8 cellular contexts compared by ENCODE assay signal in genomic region chr14:96424104-96424989, GRCh38. TPM values are rescaled to one million over a fixed set of nuclear protein-coding genes. Genes with fewer than 3 reads are reported as not detected.
A peak's percentile ranks its signal among the peaks of the same experiment; 100 is the strongest.
DNase-seq lines count a peak whose midpoint lies in the region; ATAC-seq, FAIRE-seq and TF ChIP-seq lines count a peak whose summit lies in the region.

No MANE protein-coding gene starts in this region.

- H2AFZ ChIP-seq in SU-DHL-6 (ENCODE audit: low read depth, low read length, severe bottlenecking), result peak overlapping the region; percentile 72

- no peaks in the 10 kb centered on the region for H3K36me3 ChIP-seq in SU-DHL-6 (ENCODE audit: low read length)
- no peaks in the 10 kb centered on the region for H3K36me3 ChIP-seq in bronchial epithelial cell (ENCODE audit: control insufficient read depth, insufficient read depth, low read length)
- H3K36me3 ChIP-seq in spleen, result no peaks in the 10 kb centered on the region

- peak overlapping the region; percentile 26; the same call in 1 of the 2 replicates for H3K9ac ChIP-seq in SU-DHL-6 (ENCODE audit: low read length)

- H3K9me3 ChIP-seq in SU-DHL-6 (ENCODE audit: insufficient read depth, low read length) (no peaks in the 10 kb centered on the region), spleen (no peaks in the 10 kb centered on the region)

- no peak for TF ChIP-seq POLR2A in spleen (IDR thresholded peaks at IDR 0.05)

- intact Hi-C loops in spleen (cut with DNase I; ENCODE audit: low total_unique reads), result loop anchor here (5.0 to 10.0 kb wide), 2 partner anchors 127 to 320 kb away; no protein-coding TSS in a partner anchor

- H3K79me2 ChIP-seq in SU-DHL-6 (ENCODE audit: insufficient read depth, low read length), result no peaks in the 10 kb centered on the region

- H3K4me2 ChIP-seq in SU-DHL-6 (ENCODE audit: low read depth, low read length, poor library complexity, severe bottlenecking), result peak overlapping the region; percentile 47

- ATAC-seq in HG02588 (IDR thresholded peaks at IDR 0.05; ENCODE audit: unreplicated experiment), result peak; percentile 68

- H3K27me3 ChIP-seq in SU-DHL-6 (ENCODE audit: low read length), result no peaks in the 10 kb centered on the region
- H3K27me3 ChIP-seq in bronchial epithelial cell (ENCODE audit: control insufficient read depth, insufficient read depth, low read length), result no peaks in the 10 kb centered on the region
- H3K27me3 ChIP-seq in spleen (replicated peaks in 1 of 7), result peaks cover 0 to 9% (median 0%) of the 10 kb centered on the region in 7 donors

- WGBS in spleen, 5 donors, result 3 to 8% (median 4%) methylated on average over 14 to 34 of the region's 34 CpGs

- DNase-seq in activated naive CD4-positive, alpha-beta T cell treated with Interleukin-2 at 50 U/mL for 16 hours, result peak; percentile 25
- no peak for DNase-seq in activated naive CD4-positive, alpha-beta T cell (lab: John Stamatoyannopoulos, UW)
- DNase-seq in NCI-H1092 treated with DMSO at 0.1 percent for 48 hours (lab: John Stamatoyannopoulos, UW) (peak; percentile 75), bronchial epithelial cell (ENCODE audit: low read depth) (peak; percentile 69), iris pigment epithelial cell (ENCODE audit: low read depth) (peak; percentile 66), spleen (peak; percentile 83)

- H3K4me1 ChIP-seq in spleen, result peaks cover 0 to 25% (median 5%) of the 10 kb centered on the region in 6 donors

- no peak for FAIRE-seq in bronchial epithelial cell (lab: Jason Lieb, UNC)

- TF ChIP-seq CTCF in SU-DHL-6 (IDR thresholded peaks at IDR 0.05; ENCODE audit: insufficient read depth, low read length, poor library complexity, severe bottlenecking) (peak; percentile 61), bronchial epithelial cell (IDR thresholded peaks at IDR 0.05; ENCODE audit: insufficient read depth, low read length, severe bottlenecking) (peak; percentile 49), spleen (IDR thresholded peaks at IDR 0.05 in 8 of 11, conservative IDR thresholded peaks at IDR 0.05 in 3 of 11) (peak; percentile 53 to 91 (median 81))

- H3K27ac ChIP-seq in SU-DHL-6 (ENCODE audit: low read depth, low read length) (no peak overlapping the region), spleen (peak overlapping the region in 2 of 8 donors; percentile 15 to 22)

- no peaks in the 10 kb centered on the region for H4K20me1 ChIP-seq in SU-DHL-6 (ENCODE audit: low read depth, low read length)

- H3F3A ChIP-seq in SU-DHL-6 (ENCODE audit: insufficient read depth), result no peaks in the 10 kb centered on the region

- H3K9me2 ChIP-seq in SU-DHL-6 (replicated peaks; ENCODE audit: insufficient read depth, low read length), result no peaks in the 10 kb centered on the region

- peak overlapping the region; percentile 13 for H3K4me3 ChIP-seq in SU-DHL-6 (ENCODE audit: insufficient read depth, low read length, poor library complexity, severe bottlenecking)
- H3K4me3 ChIP-seq in bronchial epithelial cell (ENCODE audit: low read depth, low read length), result peak overlapping the region; percentile 24
- peak overlapping the region; percentile 10 to 64 (median 33) for H3K4me3 ChIP-seq in spleen

RNA-seq across cellular contexts. Expression of gene AK7, which starts 32.4 kb away (rescaled TPM):
- total RNA-seq in bronchial epithelial cell (0.26 and 0.38 TPM in 2 replicates), spleen (10 to 100 TPM in 2 of 7 donors, 1 to 10 TPM in 5; 2.6 to 10.3 (median 6.1) TPM)
- 1 to 10 TPM in 2 of 3 donors, under 1 TPM in 1; 0.89 to 2.9 (median 1.2) TPM for polyA plus RNA-seq in spleen

Comparison
In these comparisons a context has a peak if more than half of its experiments do, and no peak if none do; other contexts are left out.
1. DNase-seq: peak in activated naive CD4-positive, alpha-beta T cell treated with Interleukin-2 at 50 U/mL for 16 hours (single experiment), NCI-H1092 treated with DMSO at 0.1 percent for 48 hours (single experiment), bronchial epithelial cell (single experiment), iris pigment epithelial cell (single experiment) and spleen (single experiment); none in activated naive CD4-positive, alpha-beta T cell (0 of 4).
2. Peak in every context shown above with its lines, with median percentiles within 50 percentile points of each other: H3K4me3 ChIP-seq and CTCF ChIP-seq.